1 cellular context compared by ENCODE assay signal in the genomic region with DNA sequence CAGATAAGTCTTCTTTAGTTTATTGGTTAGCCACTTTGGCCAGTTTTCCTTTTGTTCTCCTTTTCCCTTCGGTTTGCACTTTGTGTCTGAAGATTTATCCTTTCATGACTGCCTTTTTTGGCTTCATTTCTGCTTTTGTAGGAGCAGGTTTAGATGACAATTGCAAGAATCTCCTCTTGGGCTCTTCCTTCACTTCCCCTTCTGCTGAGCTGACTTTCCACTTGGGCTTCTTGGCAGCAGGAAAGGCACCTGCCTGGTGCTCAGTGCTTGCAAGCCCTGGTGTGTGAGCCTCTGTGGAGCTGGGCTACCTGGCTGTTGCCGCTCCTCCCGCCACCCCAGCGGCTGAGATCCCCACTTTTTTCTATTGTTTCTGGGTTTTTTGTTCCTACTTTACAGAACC.
TF ChIP-seq lines count a peak whose summit lies in the region.

No MANE protein-coding gene starts in this region.

TF ChIP-seq in GM23338, 12 proteins besides CTCF, POLR2A, EP300 and RAD21 (continued from another document):
- TF ChIP-seq, protein P1, sequence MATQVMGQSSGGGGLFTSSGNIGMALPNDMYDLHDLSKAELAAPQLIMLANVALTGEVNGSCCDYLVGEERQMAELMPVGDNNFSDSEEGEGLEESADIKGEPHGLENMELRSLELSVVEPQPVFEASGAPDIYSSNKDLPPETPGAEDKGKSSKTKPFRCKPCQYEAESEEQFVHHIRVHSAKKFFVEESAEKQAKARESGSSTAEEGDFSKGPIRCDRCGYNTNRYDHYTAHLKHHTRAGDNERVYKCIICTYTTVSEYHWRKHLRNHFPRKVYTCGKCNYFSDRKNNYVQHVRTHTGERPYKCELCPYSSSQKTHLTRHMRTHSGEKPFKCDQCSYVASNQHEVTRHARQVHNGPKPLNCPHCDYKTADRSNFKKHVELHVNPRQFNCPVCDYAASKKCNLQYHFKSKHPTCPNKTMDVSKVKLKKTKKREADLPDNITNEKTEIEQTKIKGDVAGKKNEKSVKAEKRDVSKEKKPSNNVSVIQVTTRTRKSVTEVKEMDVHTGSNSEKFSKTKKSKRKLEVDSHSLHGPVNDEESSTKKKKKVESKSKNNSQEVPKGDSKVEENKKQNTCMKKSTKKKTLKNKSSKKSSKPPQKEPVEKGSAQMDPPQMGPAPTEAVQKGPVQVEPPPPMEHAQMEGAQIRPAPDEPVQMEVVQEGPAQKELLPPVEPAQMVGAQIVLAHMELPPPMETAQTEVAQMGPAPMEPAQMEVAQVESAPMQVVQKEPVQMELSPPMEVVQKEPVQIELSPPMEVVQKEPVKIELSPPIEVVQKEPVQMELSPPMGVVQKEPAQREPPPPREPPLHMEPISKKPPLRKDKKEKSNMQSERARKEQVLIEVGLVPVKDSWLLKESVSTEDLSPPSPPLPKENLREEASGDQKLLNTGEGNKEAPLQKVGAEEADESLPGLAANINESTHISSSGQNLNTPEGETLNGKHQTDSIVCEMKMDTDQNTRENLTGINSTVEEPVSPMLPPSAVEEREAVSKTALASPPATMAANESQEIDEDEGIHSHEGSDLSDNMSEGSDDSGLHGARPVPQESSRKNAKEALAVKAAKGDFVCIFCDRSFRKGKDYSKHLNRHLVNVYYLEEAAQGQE (IDR thresholded peaks at IDR 0.05; ENCODE audit: unreplicated experiment): no peak
- TF ChIP-seq NANOG (IDR thresholded peaks at IDR 0.05; ENCODE audit: borderline replicate concordance) (no peak), CREB1 (CRISPR knock-in tag; IDR thresholded peaks at IDR 0.05; ENCODE audit: low read depth) (no peak), POLR2AphosphoS5 (IDR thresholded peaks at IDR 0.05; ENCODE audit: low read depth) (no peak), JUNB (IDR thresholded peaks at IDR 0.05; ENCODE audit: unreplicated experiment) (no peak)
